Comparison of ENCODE assay signal across 21 cellular contexts in genomic region chr5:143258559-143259253, GRCh38.
DNase-seq lines count a peak whose midpoint lies in the region; ATAC-seq, FAIRE-seq and TF ChIP-seq lines count a peak whose summit lies in the region.
"Had no signal": no experiment of that assay in that cellular context is flagged by ENCODE, and none has a peak within 500 bp of the region (broad histone marks: within the 10 kb centered on the region; RNA-seq: fewer than 3 reads in every experiment).

No MANE protein-coding gene starts in this region.

- peak overlapping the region; percentile 66; the same call in 1 of the 2 replicates for H2BK120ac ChIP-seq in IMR-90 (ENCODE audit: low read depth, low read length)
- H2BK120ac ChIP-seq in H9 (ENCODE audit: low read depth, low read length, poor library complexity, severe bottlenecking) = no peak overlapping the region

- no peak overlapping the region for H3T11ph ChIP-seq in H9 (ENCODE audit: low read length)

- H3K4me3 Mint-ChIP-seq in astrocyte (ENCODE audit: unreplicated experiment) (no peak overlapping the region), H9 (no peak overlapping the region)
- H3K4me3 Mint-ChIP-seq: CD4-positive, alpha-beta T cell had no signal

- H2AFZ ChIP-seq in DND-41 (ENCODE audit: low read depth, low read length) = no peak overlapping the region
- H2AFZ ChIP-seq in IMR-90 (replicated peaks; ENCODE audit: low read length, poor library complexity) = no peak overlapping the region
- no peak overlapping the region for H2AFZ ChIP-seq in astrocyte (ENCODE audit: low read depth, low read length)
- no peak overlapping the region for H2AFZ ChIP-seq in H9 (ENCODE audit: low read length)

- DNase-seq in DND-41 = no peak
- peak; percentile 87 for DNase-seq in IMR-90
- DNase-seq in astrocyte (ENCODE audit: low read depth) = peak; percentile 98
- DNase-seq in kidney glomerular epithelial cell (lab: John Stamatoyannopoulos, UW) = peak; percentile 15
- DNase-seq in H9 = no peak
- no peak for DNase-seq in HUDEP-2 (lab: John Stamatoyannopoulos, UW; ENCODE audit: unreplicated experiment in 76 of 76)
- no peak for DNase-seq in stimulated activated CD4-positive, alpha-beta T cell treated with anti-CD3 and anti-CD28 coated beads, Interleukin-4, amount 100 ng/mL, for 4 hours
- DNase-seq: activated CD8-positive, alpha-beta memory T cell treated with anti-CD3 and anti-CD28 coated beads, Interleukin-2, amount 50 U/mL, for 4 hours; activated effector memory CD4-positive, alpha-beta T cell treated with anti-CD3 and anti-CD28 coated beads, Interleukin-2, amount 50 U/mL, for 16 hours; CD4-positive, alpha-beta T cell; central memory CD4-positive, alpha-beta T cell; DMS79 treated with DMSO at 0.1 percent for 48 hours; dorsolateral prefrontal cortex; GOT3; left ventricle myocardium inferior; MM.1S; NCI-H1694 treated with DMSO at 0.1 percent for 48 hours; small intestine; stimulated activated CD4-positive, alpha-beta T cell treated with anti-CD3 and anti-CD28 coated beads, Interleukin-4, amount 100 ng/mL, for 1 hour; uterus had no signal

- no peak overlapping the region for H3K4me2 ChIP-seq in DND-41 (ENCODE audit: insufficient read depth, low read length)
- no peak overlapping the region for H3K4me2 ChIP-seq in IMR-90 (ENCODE audit: low read depth, low read length)
- H3K4me2 ChIP-seq in astrocyte (ENCODE audit: low read length) = no peak overlapping the region
- H3K4me2 ChIP-seq in H9 (ENCODE audit: insufficient read depth, insufficient read length, low read length) = no peak overlapping the region

- intact Hi-C loops in IMR-90 (cut with micrococcal nuclease) = no loop called here

- H3K14ac ChIP-seq in IMR-90 (replicated peaks; ENCODE audit: low read depth, low read length) (peak overlapping the region; percentile 73; the same call in 1 of the 2 replicates), H9 (ENCODE audit: insufficient read depth, low read length) (no peak overlapping the region)

- H3K27ac Mint-ChIP-seq in astrocyte (ENCODE audit: unreplicated experiment) (no peak overlapping the region), H9 (no peak overlapping the region; a peak in 1 of 7 replicates)
- H3K27ac Mint-ChIP-seq: CD4-positive, alpha-beta T cell had no signal

- H3K4me3 ChIP-seq in DND-41 (ENCODE audit: low read depth in 1 of 2, low read length in 2 of 2) = no peak overlapping the region
- H3K4me3 ChIP-seq in IMR-90 (ENCODE audit: insufficient read depth, low read depth, low read length) = no peak overlapping the region
- no peak overlapping the region for H3K4me3 ChIP-seq in astrocyte (ENCODE audit: insufficient read depth, low read depth, low read length)
- H3K4me3 ChIP-seq: dorsolateral prefrontal cortex, left ventricle myocardium inferior, uterus had no signal

- TF ChIP-seq RAD21 in IMR-90 (IDR thresholded peaks at IDR 0.05; ENCODE audit: low read length) = no peak

- H3K23ac ChIP-seq in IMR-90 (ENCODE audit: low read depth, low read length) = no peak overlapping the region
- no peak overlapping the region for H3K23ac ChIP-seq in H9 (ENCODE audit: insufficient read length, low read depth, low read length)

- no peak for FAIRE-seq in astrocyte (lab: Jason Lieb, UNC)
- FAIRE-seq: small intestine had no signal

- no peak overlapping the region for H2BK12ac ChIP-seq in H9 (ENCODE audit: insufficient read length, low read depth, low read length)

- TF ChIP-seq CTCF in DND-41 (IDR thresholded peaks at IDR 0.05; ENCODE audit: borderline replicate concordance, extremely low read depth, low read length, poor library complexity, severe bottlenecking) (no peak), IMR-90 (conservative IDR thresholded peaks at IDR 0.05; ENCODE audit: low read depth, low read length) (no peak), astrocyte (IDR thresholded peaks at IDR 0.05; ENCODE audit: insufficient read depth, low read depth, low read length) (no peak), H9 (conservative IDR thresholded peaks at IDR 0.05) (no peak)

- H2BK5ac ChIP-seq in IMR-90 (ENCODE audit: low read depth, low read length, poor library complexity, severe bottlenecking) (peak overlapping the region; percentile 71), H9 (ENCODE audit: insufficient read length, low read length) (no peak overlapping the region)

- H2BK20ac ChIP-seq in IMR-90 (ENCODE audit: low read depth, low read length) = peak overlapping the region; percentile 29; the same call in 1 of the 2 replicates
- no peak overlapping the region for H2BK20ac ChIP-seq in H9 (ENCODE audit: low read depth, low read length, poor library complexity, severe bottlenecking)

- H3K36me3 ChIP-seq in DND-41 (ENCODE audit: insufficient read depth, low read length) = no peaks in the 10 kb centered on the region
- no peaks in the 10 kb centered on the region for H3K36me3 ChIP-seq in IMR-90 (ENCODE audit: control insufficient read depth, insufficient read depth, low read length)
- no peaks in the 10 kb centered on the region for H3K36me3 ChIP-seq in astrocyte (ENCODE audit: insufficient read depth, low read length)
- H3K36me3 ChIP-seq: left ventricle myocardium inferior, uterus had no signal

- H3K27me3 Mint-ChIP-seq in astrocyte (ENCODE audit: low read depth, unreplicated experiment) (no peaks in the 10 kb centered on the region), H9 (ENCODE audit: low read depth) (no peaks in the 10 kb centered on the region; the same call in 1 of the 2 replicates)
- H3K27me3 Mint-ChIP-seq: CD4-positive, alpha-beta T cell had no signal

- H3K79me1 ChIP-seq in IMR-90 (ENCODE audit: low read depth in 1 of 2, low read length in 2 of 2) (no peaks in the 10 kb centered on the region; a peak in 1 of 4 replicates), H9 (ENCODE audit: insufficient read depth, low read depth, low read length, poor library complexity, severe bottlenecking) (no peaks in the 10 kb centered on the region)

- CTCF ChIA-PET in IMR-90 (lab: Yijun Ruan, JAX) = no interaction called here

- no peak for TF ChIP-seq POLR2A in IMR-90 (IDR thresholded peaks at IDR 0.05; ENCODE audit: low read depth, low read length)

- H3K4me1 ChIP-seq in DND-41 (ENCODE audit: insufficient read depth, low read length) = no peaks in the 10 kb centered on the region
- peaks cover 7% of the 10 kb centered on the region; the same call in 1 of the 2 replicates for H3K4me1 ChIP-seq in IMR-90 (ENCODE audit: control insufficient read depth, insufficient read depth, low read length)
- peaks cover 4% of the 10 kb centered on the region for H3K4me1 ChIP-seq in astrocyte (ENCODE audit: insufficient read depth, low read length)
- H3K4me1 ChIP-seq in H9 (ENCODE audit: insufficient read depth, low read length) = no peaks in the 10 kb centered on the region; the same call in 1 of the 2 replicates
- H3K4me1 ChIP-seq: left ventricle myocardium inferior, uterus had no signal

- no peaks in the 10 kb centered on the region for H3K79me2 ChIP-seq in DND-41 (ENCODE audit: insufficient read depth, low read length)
- no peaks in the 10 kb centered on the region for H3K79me2 ChIP-seq in astrocyte (ENCODE audit: insufficient read depth, low read length)
- H3K79me2 ChIP-seq in H9 (ENCODE audit: insufficient read depth, low read length) = no peaks in the 10 kb centered on the region

- peak overlapping the region; percentile 64; the same call in 1 of the 2 replicates for H4K5ac ChIP-seq in IMR-90 (ENCODE audit: low read depth, low read length)
- no peak overlapping the region for H4K5ac ChIP-seq in H9 (ENCODE audit: insufficient read length, low read depth, low read length)

- H3K56ac ChIP-seq in IMR-90 (ENCODE audit: extremely low read depth, insufficient read depth, low read length) (no peak overlapping the region), H9 (ENCODE audit: insufficient read length, low read depth, low read length) (no peak overlapping the region)

- H4K8ac ChIP-seq in IMR-90 (ENCODE audit: low read depth in 2 of 2, low read length in 2 of 2) (peak overlapping the region in 1 of 2 experiments; percentile 83; a peak in 1 of 4 replicates), H9 (replicated peaks; ENCODE audit: insufficient read length, low read depth, low read length) (no peak overlapping the region)

- H2AK5ac ChIP-seq in IMR-90 (ENCODE audit: low read depth, low read length) (peak overlapping the region; percentile 36), H9 (ENCODE audit: insufficient read length, low read length) (no peak overlapping the region)

- H3K9ac ChIP-seq in DND-41 (ENCODE audit: low read depth, low read length) (no peak overlapping the region), IMR-90 (ENCODE audit: low read depth, low read length) (no peak overlapping the region), astrocyte (ENCODE audit: low read length) (no peak overlapping the region), H9 (ENCODE audit: extremely low read depth, insufficient read length, low read length) (no peak overlapping the region)

- H3K27ac ChIP-seq in DND-41 (ENCODE audit: low read length) (no peak overlapping the region), IMR-90 (ENCODE audit: insufficient read depth, low read length) (no peak overlapping the region; the same call in 1 of the 2 replicates), astrocyte (ENCODE audit: low read depth, low read length) (peak overlapping the region; percentile 22), H9 (ENCODE audit: insufficient read length, low read depth, low read length) (no peak overlapping the region)
- H3K27ac ChIP-seq: dorsolateral prefrontal cortex, left ventricle myocardium inferior, uterus had no signal

- H3K18ac ChIP-seq in IMR-90 (ENCODE audit: low read depth, low read length) = peak overlapping the region; percentile 26; the same call in 1 of the 2 replicates
- no peak overlapping the region for H3K18ac ChIP-seq in H9 (ENCODE audit: insufficient read length, low read depth, low read length)

- no peaks in the 10 kb centered on the region for H3K23me2 ChIP-seq in H9 (ENCODE audit: insufficient read length, low read depth, low read length, poor library complexity, severe bottlenecking)

- ATAC-seq in DND-41 (ENCODE audit: insufficient read depth, low read depth) (peak; percentile 54), IMR-90 (ENCODE audit: low read depth) (peak; percentile 41; the same call in 1 of the 2 replicates), HG03342 (IDR thresholded peaks at IDR 0.05; ENCODE audit: unreplicated experiment) (no peak)

- 100% methylated on average over 1 of the region's 12 CpGs; no CpG with 5 or more reads in 1 of the 2 experiments for WGBS in IMR-90 (ENCODE audit: extremely low coverage in 2 of 2, insufficient read length in 1 of 2), 2 experiments
- no CpG with 5 or more reads among the region's 12 CpGs for WGBS in H9 (ENCODE audit: extremely low coverage, insufficient read length, low lambda C conversion rate)

- peaks cover 5% of the 10 kb centered on the region; the same call in 1 of the 2 replicates for H3K9me1 ChIP-seq in IMR-90 (ENCODE audit: insufficient read depth, low read length)

- 0 out of 3 replicates have a peak overlapping the region, but pooled peaks have one; percentile 65 for H2BK15ac ChIP-seq in IMR-90 (ENCODE audit: low read depth, low read length)
- H2BK15ac ChIP-seq in H9 (ENCODE audit: low read depth, low read length) = no peak overlapping the region

- H3K9me3 Mint-ChIP-seq in astrocyte (ENCODE audit: unreplicated experiment) = no peaks in the 10 kb centered on the region
- no peaks in the 10 kb centered on the region for H3K9me3 Mint-ChIP-seq in H9
- H3K9me3 Mint-ChIP-seq: CD4-positive, alpha-beta T cell had no signal

- no TSS peak for BruUV-seq in IMR-90 (replicated peaks; lab: Mats Ljungman, UMichigan)

- H3K27me3 ChIP-seq in DND-41 (ENCODE audit: insufficient read depth, low read length, poor library complexity) (no peaks in the 10 kb centered on the region), IMR-90 (ENCODE audit: control insufficient read depth, insufficient read depth, low read length) (no peaks in the 10 kb centered on the region), astrocyte (ENCODE audit: insufficient read depth, low read length) (no peaks in the 10 kb centered on the region), H9 (ENCODE audit: insufficient read depth, low read length) (no peaks in the 10 kb centered on the region)
- H3K27me3 ChIP-seq: dorsolateral prefrontal cortex, uterus had no signal

- H3K36me3 Mint-ChIP-seq in astrocyte (ENCODE audit: low read depth, unreplicated experiment) (no peaks in the 10 kb centered on the region), H9 (ENCODE audit: insufficient read depth in 1 of 3, low read depth in 3 of 3) (no peaks in the 10 kb centered on the region; a peak in 2 of 7 replicates)

- H4K20me1 ChIP-seq in DND-41 (ENCODE audit: insufficient read depth, low read length) (no peaks in the 10 kb centered on the region), IMR-90 (ENCODE audit: insufficient read depth, low read length) (no peaks in the 10 kb centered on the region), astrocyte (ENCODE audit: insufficient read depth, low read length) (no peaks in the 10 kb centered on the region), H9 (ENCODE audit: control insufficient read depth, insufficient read depth, insufficient read length) (no peaks in the 10 kb centered on the region)

- H2AK9ac ChIP-seq in IMR-90 (replicated peaks; ENCODE audit: low read depth, low read length, poor library complexity) = peak overlapping the region; percentile 84

- H3K4ac ChIP-seq in IMR-90 (ENCODE audit: low read depth, low read length) (peak overlapping the region; percentile 71), H9 (ENCODE audit: low read depth, low read length) (no peak overlapping the region)

- POLR2A ChIA-PET in IMR-90 (lab: Charles Lee; ENCODE audit: unreplicated experiment) = no interaction called here

- dilution Hi-C loops in IMR-90 (cut with HindIII; ENCODE audit: low sequenced_read_pairs, unreplicated experiment) = no loop called here

- H3K4me1 Mint-ChIP-seq in astrocyte (ENCODE audit: low read depth, unreplicated experiment) (peaks cover 3% of the 10 kb centered on the region), H9 (peaks cover 0 to 3% of the 10 kb centered on the region in 2 experiments; a peak in 1 of 4 replicates)

- no peaks in the 10 kb centered on the region for H3K9me3 ChIP-seq in DND-41 (ENCODE audit: insufficient read depth, low read length, severe bottlenecking)
- no peaks in the 10 kb centered on the region for H3K9me3 ChIP-seq in IMR-90 (ENCODE audit: control insufficient read depth, insufficient read depth, low read length)
- H3K9me3 ChIP-seq in astrocyte (ENCODE audit: insufficient read depth, low read depth, low read length) = no peaks in the 10 kb centered on the region
- no peaks in the 10 kb centered on the region for H3K9me3 ChIP-seq in H9 (ENCODE audit: control insufficient read depth, low read depth, low read length)
- H3K9me3 ChIP-seq: left ventricle myocardium inferior, uterus had no signal

- H4K91ac ChIP-seq in IMR-90 (ENCODE audit: insufficient read depth, low read depth, low read length) = no peak overlapping the region; the same call in 1 of the 2 replicates
- H4K91ac ChIP-seq in H9 (ENCODE audit: insufficient read length, low read depth, low read length) = no peak overlapping the region

- in situ Hi-C loops in IMR-90 (cut with MboI; ENCODE audit: low sequenced_read_pairs) = no loop called here

Comparison
In these comparisons a context has a peak if more than half of its experiments do, and no peak if none do; other contexts are left out.
1. DNase-seq: peak in IMR-90 (single experiment), astrocyte (single experiment) and kidney glomerular epithelial cell (single experiment); none in DND-41 (single experiment), H9 (single experiment), HUDEP-2 (0 of 76) and stimulated activated CD4-positive, alpha-beta T cell treated with anti-CD3 and anti-CD28 coated beads, Interleukin-4, amount 100 ng/mL, for 4 hours (0 of 2).